In genomic region chr21:38651570-38651969, GRCh38 we compare ENCODE assay signal across 35 cellular contexts.
"Had no signal": no experiment of that assay in that cellular context is flagged by ENCODE, and none has a peak within 500 bp of the region (broad histone marks: within the 10 kb centered on the region; RNA-seq: fewer than 3 reads in every experiment).

No MANE protein-coding gene starts in this region.

- H3K27me3 ChIP-seq: MG63 had no signal

- H3K4me3 ChIP-seq: MG63 had no signal

- H3K9me3 ChIP-seq: MG63 had no signal

- DNase-seq: Karpas-422, Kasumi-1, MG63, MM.1S, MV-4-11, NCI-H1048, NCI-H1092, NCI-H1092 treated with DMSO at 0.1 percent for 48 hours, NCI-H1105, NCI-H1105 treated with DMSO at 0.1 percent for 48 hours, NCI-H1417, NCI-H1417 treated with DMSO at 0.1 percent for 48 hours, NCI-H1436, NCI-H1436 treated with DMSO at 0.1 percent for 48 hours, NCI-H146, NCI-H1694, NCI-H1694 treated with DMSO at 0.1 percent for 48 hours, NCI-H187, NCI-H187 treated with DMSO at 0.1 percent for 48 hours, NCI-H1930, NCI-H2029, NCI-H2029 treated with DMSO at 0.1 percent for 48 hours, NCI-H2081, NCI-H2081 treated with DMSO at 0.1 percent for 48 hours, NCI-H2107, NCI-H2171, NCI-H2171 treated with DMSO at 0.1 percent for 48 hours, NCI-H2227 treated with DMSO at 0.1 percent for 48 hours, NCI-H226, NCI-H345, NCI-H446, NCI-H446 treated with DMSO at 0.1 percent for 48 hours, NCI-H510A, NCI-H510A treated with DMSO at 0.1 percent for 48 hours, NCI-H524 had no signal

- H3K36me3 ChIP-seq: MG63 had no signal
